ENCODE assay signal across 8 cellular contexts in genomic region chr1:227316941-227317540, GRCh38.
DNase-seq lines count a peak whose midpoint lies in the region; ATAC-seq and TF ChIP-seq lines count a peak whose summit lies in the region.

No MANE protein-coding gene starts in this region.

- H3K27me3 ChIP-seq in BLaER1 (peaks cover 18% of the 10 kb centered on the region), HUES6 (ENCODE audit: control insufficient read depth, insufficient read depth, low read length) (no peaks in the 10 kb centered on the region), layer of hippocampus (ENCODE audit: control insufficient read depth, insufficient read depth, low read length) (no peaks in the 10 kb centered on the region)

- peak overlapping the region; percentile 82 for H3K4me2 ChIP-seq in BLaER1

- no peak overlapping the region for H3K27ac ChIP-seq in BLaER1
- no peak overlapping the region; the same call in 1 of the 2 replicates for H3K27ac ChIP-seq in HUES6 (ENCODE audit: low read depth, low read length)
- peak overlapping the region; percentile 52 for H3K27ac ChIP-seq in layer of hippocampus (ENCODE audit: low read depth, low read length)

- in situ Hi-C loops in astrocyte of the cerebellum (cut with HindIII; ENCODE audit: low sequenced_read_pairs): no loop called here

- H3K9ac ChIP-seq in BLaER1 (peak overlapping the region; percentile 77), HUES6 (ENCODE audit: low read length) (peak overlapping the region; percentile 54)

- DNase-seq in astrocyte of the cerebellum (ENCODE audit: low read depth) (no peak), superior temporal gyrus (ENCODE audit: extremely low spot score) (peak; percentile 75), NCI-H128 (lab: John Stamatoyannopoulos, UW; ENCODE audit: unreplicated experiment) (no peak), DMS153 (lab: John Stamatoyannopoulos, UW) (no peak)

- no peaks in the 10 kb centered on the region for H3K9me3 ChIP-seq in BLaER1
- H3K9me3 ChIP-seq in HUES6 (ENCODE audit: control insufficient read depth, insufficient read depth, low read depth, low read length): no peaks in the 10 kb centered on the region

- H3K4me1 ChIP-seq in BLaER1: peaks cover 29% of the 10 kb centered on the region
- H3K4me1 ChIP-seq in HUES6 (ENCODE audit: control insufficient read depth, insufficient read depth, low read length): peaks cover 16% of the 10 kb centered on the region; the same call in 1 of the 2 replicates

- ATAC-seq in HG02840 (IDR thresholded peaks at IDR 0.05; ENCODE audit: low FRiP score, unreplicated experiment): no peak

- TF ChIP-seq CTCF in astrocyte of the cerebellum (IDR thresholded peaks at IDR 0.05; ENCODE audit: low read depth, low read length, missing control alignments): no peak

- peaks cover 12% of the 10 kb centered on the region for H4K20me1 ChIP-seq in BLaER1

- no peaks in the 10 kb centered on the region for H3K36me3 ChIP-seq in BLaER1
- no peaks in the 10 kb centered on the region for H3K36me3 ChIP-seq in HUES6 (ENCODE audit: control insufficient read depth, insufficient read depth, low read length)

- H3K4me3 ChIP-seq in BLaER1: peak overlapping the region; percentile 83
- peak overlapping the region; percentile 80 for H3K4me3 ChIP-seq in HUES6 (ENCODE audit: low read depth, low read length)
- H3K4me3 ChIP-seq in astrocyte of the cerebellum (ENCODE audit: low read depth, low read length): peak overlapping the region; percentile 80
